ENCODE assay signal across 9 cellular contexts in the genomic region with DNA sequence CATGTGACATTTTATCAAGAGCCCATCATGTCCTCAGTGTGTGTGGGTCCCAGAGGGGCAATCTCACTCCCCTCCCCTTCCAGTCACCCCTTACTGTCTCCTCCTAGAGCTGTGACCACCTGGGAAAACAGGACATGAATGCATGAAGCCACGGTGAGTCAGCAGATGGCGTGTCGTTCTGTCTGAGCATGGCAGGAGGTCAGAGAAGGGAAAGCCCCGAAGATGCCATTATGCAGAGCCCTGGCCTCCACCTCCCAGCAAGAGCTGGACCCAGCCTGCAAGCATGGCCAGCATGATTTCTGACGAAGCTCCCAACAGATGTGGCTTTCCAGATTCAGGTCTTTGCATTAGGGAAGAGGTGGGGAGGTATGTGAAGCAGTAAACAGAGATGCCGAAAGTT.
A peak's percentile ranks its signal among the peaks of the same experiment; 100 is the strongest.
DNase-seq lines count a peak whose midpoint lies in the region; ATAC-seq, FAIRE-seq and TF ChIP-seq lines count a peak whose summit lies in the region.
"Had no signal": no experiment of that assay in that cellular context is flagged by ENCODE, and none has a peak within 500 bp of the region (broad histone marks: within the 10 kb centered on the region; RNA-seq: fewer than 3 reads in every experiment).

No MANE protein-coding gene starts in this region.

- no peak overlapping the region for H3K4me3 Mint-ChIP-seq in activated naive CD4-positive, alpha-beta T cell treated with anti-CD3 and anti-CD28 coated beads, Interleukin-2, amount 10 ng/mL, durations not matched to agents 7 days and 5 days

- peaks cover 10% of the 10 kb centered on the region for H3K27me3 ChIP-seq in bronchial epithelial cell (ENCODE audit: control insufficient read depth, insufficient read depth, low read length)

- FAIRE-seq in bronchial epithelial cell (lab: Jason Lieb, UNC) = no peak
- FAIRE-seq: endothelial cell of umbilical vein had no signal

- H3K27me3 Mint-ChIP-seq in activated naive CD4-positive, alpha-beta T cell treated with anti-CD3 and anti-CD28 coated beads, Interleukin-2, amount 10 ng/mL, durations not matched to agents 7 days and 5 days = peaks cover 58% of the 10 kb centered on the region

- CTCF ChIA-PET in activated naive CD4-positive, alpha-beta T cell treated with anti-CD3 and anti-CD28 coated beads, Interleukin-2, amount 10 ng/mL, durations not matched to agents 7 days and 5 days (lab: Charles Lee) = no interaction called here

- no peaks in the 10 kb centered on the region for H3K4me1 Mint-ChIP-seq in activated naive CD4-positive, alpha-beta T cell treated with anti-CD3 and anti-CD28 coated beads, Interleukin-2, amount 10 ng/mL, durations not matched to agents 7 days and 5 days

- no peaks in the 10 kb centered on the region for H3K36me3 Mint-ChIP-seq in activated naive CD4-positive, alpha-beta T cell treated with anti-CD3 and anti-CD28 coated beads, Interleukin-2, amount 10 ng/mL, durations not matched to agents 7 days and 5 days

- peak; percentile 9 for TF ChIP-seq CTCF in bronchial epithelial cell (IDR thresholded peaks at IDR 0.05; ENCODE audit: insufficient read depth, low read length, severe bottlenecking)

- no peak overlapping the region for H3K4me3 ChIP-seq in bronchial epithelial cell (ENCODE audit: low read depth, low read length)

- H3K36me3 ChIP-seq in bronchial epithelial cell (ENCODE audit: control insufficient read depth, insufficient read depth, low read length) = no peaks in the 10 kb centered on the region

- DNase-seq in EH (ENCODE audit: low read depth) = peak; percentile 31
- peak; percentile 42 for DNase-seq in bronchial epithelial cell (ENCODE audit: low read depth)
- DNase-seq in NCI-H2196 treated with DMSO at 0.1 percent for 48 hours (lab: John Stamatoyannopoulos, UW; ENCODE audit: unreplicated experiment) = no peak
- no peak for DNase-seq in stimulated activated naive CD4-positive, alpha-beta T cell treated with Interleukin-2 at 50 U/mL for 16 hours (lab: John Stamatoyannopoulos, UW)
- no peak for DNase-seq in activated naive CD4-positive, alpha-beta T cell treated with anti-CD3 and anti-CD28 coated beads, Interleukin-2, amount 10 ng/mL, durations not matched to agents 7 days and 5 days

- ATAC-seq in GM19467 (IDR thresholded peaks at IDR 0.05; ENCODE audit: unreplicated experiment) (peak; percentile 40), HG03520 (IDR thresholded peaks at IDR 0.05; ENCODE audit: unreplicated experiment) (peak; percentile 40), GM18870 (IDR thresholded peaks at IDR 0.05; ENCODE audit: unreplicated experiment) (no peak)

- H3K9me3 Mint-ChIP-seq in activated naive CD4-positive, alpha-beta T cell treated with anti-CD3 and anti-CD28 coated beads, Interleukin-2, amount 10 ng/mL, durations not matched to agents 7 days and 5 days = no peaks in the 10 kb centered on the region

- H3K27ac Mint-ChIP-seq in activated naive CD4-positive, alpha-beta T cell treated with anti-CD3 and anti-CD28 coated beads, Interleukin-2, amount 10 ng/mL, durations not matched to agents 7 days and 5 days = no peak overlapping the region

Comparison
In these comparisons a context has a peak if more than half of its experiments do, and no peak if none do; other contexts are left out.
1. DNase-seq: peak in EH (single experiment) and bronchial epithelial cell (single experiment); none in NCI-H2196 treated with DMSO at 0.1 percent for 48 hours (single experiment), stimulated activated naive CD4-positive, alpha-beta T cell treated with Interleukin-2 at 50 U/mL for 16 hours (single experiment) and activated naive CD4-positive, alpha-beta T cell treated with anti-CD3 and anti-CD28 coated beads, Interleukin-2, amount 10 ng/mL, durations not matched to agents 7 days and 5 days (single experiment).